In genomic region chr2:10144771-10145518, GRCh38 we compare ENCODE assay signal across 22 cellular contexts. TPM values are rescaled to one million over a fixed set of nuclear protein-coding genes. Genes with fewer than 3 reads are reported as not detected.
A peak's percentile ranks its signal among the peaks of the same experiment; 100 is the strongest.
DNase-seq lines count a peak whose midpoint lies in the region; ATAC-seq and TF ChIP-seq lines count a peak whose summit lies in the region.
"Had no signal": no experiment of that assay in that cellular context is flagged by ENCODE, and none has a peak within 500 bp of the region (broad histone marks: within the 10 kb centered on the region; RNA-seq: fewer than 3 reads in every experiment).

No MANE protein-coding gene starts in this region.

- TF ChIP-seq EP300 in SK-N-SH (IDR thresholded peaks at IDR 0.05; ENCODE audit: borderline replicate concordance in 1 of 2, low read depth in 1 of 2, low read length in 1 of 2): no peak

- no peak for TF ChIP-seq RAD21 in SK-N-SH (IDR thresholded peaks at IDR 0.05; ENCODE audit: low read length)

- DNase-seq in SK-N-SH (no peak), RWPE2 (ENCODE audit: low spot score) (peak; percentile 59), heart left ventricle (no peak), spleen (peak; percentile 34), NCI-H82 (lab: John Stamatoyannopoulos, UW) (no peak), EL (no peak)
- DNase-seq: activated CD4-positive, alpha-beta T cell treated with anti-CD3 and anti-CD28 coated beads, Interleukin-2, amount 50 U/mL, for 48 hours; activated T-cell treated with anti-CD3 and anti-CD28 coated beads, Interleukin-2, amount 50 U/mL, for 1 hour; caudate nucleus; GF-D8; glutamatergic neuron; left lung; NCI-H1092 treated with DMSO at 0.1 percent for 48 hours; NK-92 treated with Interleukin-12 subunit alpha and Interleukin-12 subunit beta, amount 100 ng/mL, for 24 hours; retina; T-cell had no signal

- no peak overlapping the region for H3K9ac ChIP-seq in SK-N-SH
- H3K9ac ChIP-seq: neural progenitor cell had no signal

- POLR2A ChIA-PET in SK-N-SH (lab: Yijun Ruan, JAX): no interaction called here

- no peaks in the 10 kb centered on the region for H3K9me3 ChIP-seq in SK-N-SH
- no peaks in the 10 kb centered on the region for H3K9me3 ChIP-seq in RWPE2 (ENCODE audit: severe bottlenecking)
- no peaks in the 10 kb centered on the region for H3K9me3 ChIP-seq in heart left ventricle
- H3K9me3 ChIP-seq in spleen: no peaks in the 10 kb centered on the region
- H3K9me3 ChIP-seq: left lung, thoracic aorta had no signal

- no peaks in the 10 kb centered on the region for H3K27me3 ChIP-seq in SK-N-SH (ENCODE audit: insufficient read depth)
- H3K27me3 ChIP-seq in RWPE2 (ENCODE audit: insufficient read depth, poor library complexity, severe bottlenecking): no peaks in the 10 kb centered on the region
- H3K27me3 ChIP-seq in heart left ventricle: no peaks in the 10 kb centered on the region
- no peaks in the 10 kb centered on the region for H3K27me3 ChIP-seq in spleen (replicated peaks in 1 of 7)
- H3K27me3 ChIP-seq: left lung, neural progenitor cell had no signal

- no peak overlapping the region for H2AFZ ChIP-seq in SK-N-SH (ENCODE audit: low read depth)
- H2AFZ ChIP-seq: neural progenitor cell had no signal

- no peak overlapping the region for H3K27ac ChIP-seq in SK-N-SH (ENCODE audit: low read depth in 2 of 2, low read length in 1 of 2)
- H3K27ac ChIP-seq in RWPE2 (ENCODE audit: poor library complexity, severe bottlenecking): no peak overlapping the region
- H3K27ac ChIP-seq in heart left ventricle: peak overlapping the region in 4 of 12 donors; percentile 29 to 55 (median 38)
- no peak overlapping the region for H3K27ac ChIP-seq in spleen
- H3K27ac ChIP-seq: 22Rv1, C4-2B, left lung, neural progenitor cell, thoracic aorta had no signal

- WGBS in SK-N-SH (ENCODE audit: low lambda C conversion rate): 93% methylated on average over 16 of the region's 16 CpGs
- WGBS in heart left ventricle, 4 donors: 72 to 80% (median 77%) methylated on average over 16 of the region's 16 CpGs
- 87 to 92% (median 90%) methylated on average over 16 of the region's 16 CpGs for WGBS in spleen, 5 donors

- intact Hi-C loops in heart left ventricle (cut with DNase I) (loop anchor here in 6 of 10 donors (2.0 to 10.0 kb wide), 6 partner anchors 160 to 517 kb away; partner anchors contain the start of gene HPCAL1 (in 2 of the 6)), spleen (cut with DNase I; ENCODE audit: low total_unique reads) (no loop called here)

- no peak for TF ChIP-seq CTCF in SK-N-SH (IDR thresholded peaks at IDR 0.05)
- TF ChIP-seq CTCF in RWPE2 (IDR thresholded peaks at IDR 0.05; ENCODE audit: poor library complexity, severe bottlenecking): no peak
- TF ChIP-seq CTCF in heart left ventricle (IDR thresholded peaks at IDR 0.05): no peak
- TF ChIP-seq CTCF in spleen (IDR thresholded peaks at IDR 0.05 in 8 of 11, conservative IDR thresholded peaks at IDR 0.05 in 3 of 11): no peak

- H3K9me2 ChIP-seq in SK-N-SH: no peaks in the 10 kb centered on the region

- ATAC-seq in SK-N-SH treated with all-trans-retinoic acid at 6 μM for 48 hours (no peak), RWPE2 (ENCODE audit: low read depth) (peak; percentile 48), heart left ventricle (peak in 3 of 4 donors; percentile 7 to 42 (median 32)), GM19023 (IDR thresholded peaks at IDR 0.05; ENCODE audit: unreplicated experiment) (no peak)
- ATAC-seq: T-cell had no signal

- H3K4me3 ChIP-seq in SK-N-SH (ENCODE audit: low read depth in 2 of 2, low read length in 1 of 2) (no peak overlapping the region), RWPE2 (ENCODE audit: severe bottlenecking) (no peak overlapping the region), heart left ventricle (no peak overlapping the region), spleen (no peak overlapping the region)
- H3K4me3 ChIP-seq: left lung, neural progenitor cell, thoracic aorta had no signal

- H3K4me1 ChIP-seq in SK-N-SH (ENCODE audit: control insufficient read depth in 1 of 2, insufficient read depth in 2 of 2, low read depth in 1 of 2, low read length in 1 of 2) (peaks cover 0 to 2% of the 10 kb centered on the region in 2 experiments; a peak in 1 of 4 replicates), RWPE2 (ENCODE audit: insufficient read depth, poor library complexity, severe bottlenecking) (no peaks in the 10 kb centered on the region), heart left ventricle (peaks cover 0 to 15% (median 9%) of the 10 kb centered on the region in 12 donors), spleen (no peaks in the 10 kb centered on the region)
- H3K4me1 ChIP-seq: left lung, neural progenitor cell had no signal

- no peaks in the 10 kb centered on the region for H3K79me2 ChIP-seq in SK-N-SH (ENCODE audit: insufficient read depth)

- H3K36me3 ChIP-seq in SK-N-SH (replicated peaks in 1 of 2; ENCODE audit: control insufficient read depth in 1 of 2, insufficient read depth in 2 of 2, low read length in 1 of 2): peaks cover 0 to 6% of the 10 kb centered on the region in 2 experiments
- no peaks in the 10 kb centered on the region for H3K36me3 ChIP-seq in RWPE2 (ENCODE audit: low read depth)
- H3K36me3 ChIP-seq in heart left ventricle: no peaks in the 10 kb centered on the region
- H3K36me3 ChIP-seq in spleen: peaks cover 0 to 65% (median 0%) of the 10 kb centered on the region in 6 donors
- H3K36me3 ChIP-seq: neural progenitor cell, thoracic aorta had no signal

- TF ChIP-seq POLR2A in heart left ventricle (IDR thresholded peaks at IDR 0.05): no peak
- no peak for TF ChIP-seq POLR2A in spleen (IDR thresholded peaks at IDR 0.05)

- H3K4me2 ChIP-seq in SK-N-SH: no peak overlapping the region
- H3K4me2 ChIP-seq: neural progenitor cell had no signal

- CTCF ChIA-PET in SK-N-SH (lab: Yijun Ruan, JAX): interaction anchor here (0.9 to 24.5 kb wide), 8 partner anchors 11 to 289 kb away, joined by 3 to 403 read pairs (median 54); partner anchors contain the start of gene RRM2

- no peaks in the 10 kb centered on the region; the same call in 1 of the 2 replicates for H4K20me1 ChIP-seq in SK-N-SH (ENCODE audit: insufficient read depth)

- peaks cover 16% of the 10 kb centered on the region for H3F3A ChIP-seq in SK-N-SH (replicated peaks; ENCODE audit: insufficient read depth)

TF ChIP-seq in SK-N-SH treated with all-trans-retinoic acid at 6 μM for 48 hours, 23 proteins besides CTCF, POLR2A, EP300 and RAD21:
- no peak for TF ChIP-seq SNAI2 (CRISPR knock-in tag; IDR thresholded peaks at IDR 0.05)
- TF ChIP-seq ZFP3 (CRISPR knock-in tag; IDR thresholded peaks at IDR 0.05): peak; percentile 86

TF ChIP-seq in SK-N-SH, 30 proteins besides CTCF, POLR2A, EP300 and RAD21 (continues in another document):
- TF ChIP-seq FOXM1 (IDR thresholded peaks at IDR 0.05; ENCODE audit: low read depth): no peak
- no peak for TF ChIP-seq TAF1 (IDR thresholded peaks at IDR 0.05; ENCODE audit: borderline replicate concordance, low read depth, low read length)
- TF ChIP-seq TEAD4 (IDR thresholded peaks at IDR 0.05; ENCODE audit: borderline replicate concordance, insufficient read depth): no peak
- no peak for TF ChIP-seq GABPA (IDR thresholded peaks at IDR 0.05; ENCODE audit: low read depth)
- TF ChIP-seq MAX (IDR thresholded peaks at IDR 0.05; ENCODE audit: low read depth): no peak
- no peak for TF ChIP-seq NRF1 (IDR thresholded peaks at IDR 0.05; ENCODE audit: low read depth, low read length)
- no peak for TF ChIP-seq SIN3A (IDR thresholded peaks at IDR 0.05; ENCODE audit: borderline replicate concordance, low read depth, low read length)
- no peak for TF ChIP-seq FOSL2 (IDR thresholded peaks at IDR 0.05; ENCODE audit: borderline replicate concordance, low read depth)
- TF ChIP-seq CHD2 (IDR thresholded peaks at IDR 0.05; ENCODE audit: low read length, partially characterized antibody): no peak
- TF ChIP-seq ELF1 (IDR thresholded peaks at IDR 0.05): no peak
- TF ChIP-seq POLR2AphosphoS5 (IDR thresholded peaks at IDR 0.05; ENCODE audit: low read depth, low read length): no peak
- no peak for TF ChIP-seq RXRA (IDR thresholded peaks at IDR 0.05; ENCODE audit: borderline replicate concordance, low read depth)
- no peak for TF ChIP-seq USF1 (IDR thresholded peaks at IDR 0.05; ENCODE audit: borderline replicate concordance, low read depth)
- no peak for TF ChIP-seq GATA2 (CRISPR knock-in tag; IDR thresholded peaks at IDR 0.05)
- no peak for TF ChIP-seq JUND (IDR thresholded peaks at IDR 0.05)
- no peak for TF ChIP-seq PBX3 (IDR thresholded peaks at IDR 0.05)
- TF ChIP-seq NFIC (IDR thresholded peaks at IDR 0.05; ENCODE audit: borderline replicate concordance): no peak

RNA-seq across cellular contexts. Expression of gene RRM2, which starts 22.4 kb away (rescaled TPM):
- polyA plus RNA-seq in SK-N-SH (2012; rRNA removed) (23.6 and 38.9 TPM in 2 replicates), heart left ventricle (under 1 TPM; 0.08 to 0.44 TPM), spleen (10 to 100 TPM in 2 of 3 donors, 1 to 10 TPM in 1; 2.3 to 15.6 (median 12.4) TPM)
- polyA plus RNA-seq in SK-N-SH (2012; cell fraction: cytosol; rRNA removed): 32.2 and 37.7 TPM in 2 replicates
- 53.0 and 97.8 TPM in 2 replicates for polyA plus RNA-seq in SK-N-SH (2012; cell fraction: nucleus; rRNA removed)
- total RNA-seq in heart left ventricle (10 to 100 TPM in 1 of 9 donors, 1 to 10 TPM in 4, under 1 TPM in 3, not detected in 1; 0.09 to 32.6 (median 1.3) TPM), spleen (10 to 100 TPM in 5 of 7 donors, 1 to 10 TPM in 2; 6.3 to 39.2 (median 14.3) TPM)

Comparison
In these comparisons a context has a peak if more than half of its experiments do, and no peak if none do; other contexts are left out.
1. ATAC-seq: peak in RWPE2 (single experiment) and heart left ventricle (3 of 4); none in SK-N-SH treated with all-trans-retinoic acid at 6 μM for 48 hours (single experiment) and GM19023 (single experiment).
2. DNase-seq: peak in RWPE2 (single experiment) and spleen (single experiment); none in SK-N-SH (single experiment), heart left ventricle (0 of 5), NCI-H82 (single experiment) and EL (single experiment).